Comparison of ENCODE assay signal across 16 cellular contexts in the genomic region with DNA sequence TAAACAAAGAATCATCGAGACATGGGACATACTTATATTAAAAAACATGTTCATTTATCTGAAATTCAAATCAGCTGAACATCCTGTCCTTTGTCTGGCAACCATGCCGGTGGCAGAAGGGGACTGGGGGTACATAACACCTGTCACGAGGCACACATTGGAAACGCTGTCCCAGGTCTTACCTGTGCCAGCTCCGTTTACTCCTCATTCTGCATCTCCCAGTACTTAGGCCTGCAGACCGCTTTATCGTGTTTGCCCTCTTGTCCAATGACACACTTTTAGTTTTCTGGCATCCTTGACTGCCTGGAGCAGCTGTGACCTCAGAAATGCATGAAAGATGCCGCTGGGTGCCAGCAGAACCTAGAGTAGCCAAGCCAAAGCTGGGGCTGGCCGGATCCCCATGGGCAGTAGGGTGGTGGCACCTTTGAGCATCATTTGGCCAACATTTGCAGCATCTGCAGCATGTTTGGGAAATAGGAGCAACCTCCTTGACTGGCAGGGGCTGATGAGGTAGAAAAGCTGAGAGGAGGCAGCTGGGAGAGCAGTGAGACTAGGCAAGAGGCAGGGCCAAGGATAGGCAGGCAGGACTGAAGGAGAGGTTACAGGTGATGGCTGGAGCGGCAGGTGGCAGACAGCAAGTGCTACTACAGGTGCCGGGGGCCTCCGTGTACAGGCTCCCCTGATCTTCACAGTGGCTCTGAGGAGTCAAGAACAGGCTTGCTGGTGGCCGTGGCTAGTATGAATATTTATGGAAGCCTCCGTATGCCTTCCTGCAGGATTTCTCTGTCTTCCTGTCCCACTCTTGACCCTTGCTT.
"Had no signal": no experiment of that assay in that cellular context is flagged by ENCODE, and none has a peak within 500 bp of the region (broad histone marks: within the 10 kb centered on the region; RNA-seq: fewer than 3 reads in every experiment).

No MANE protein-coding gene starts in this region.

- H3K27ac ChIP-seq: left ventricle myocardium inferior, spleen, upper lobe of left lung had no signal

- H3K4me3 Mint-ChIP-seq: activated CD4-positive, alpha-beta memory T cell treated with anti-CD3 and anti-CD28 coated beads for 36 hours; activated CD8-positive, alpha-beta memory T cell treated with anti-CD3 and anti-CD28 coated beads, Interleukin-2, amount 10 ng/mL, durations not matched to agents 7 days and 5 days; activated naive CD4-positive, alpha-beta T cell treated with anti-CD3 and anti-CD28 coated beads for 36 hours; natural killer cell; stimulated activated naive CD8-positive, alpha-beta T cell treated with anti-CD3 and anti-CD28 coated beads, Interleukin-15, amount 100 ng/mL, for 72 hours had no signal

- DNase-seq: activated CD4-positive, alpha-beta memory T cell treated with anti-CD3 and anti-CD28 coated beads for 36 hours; activated CD8-positive, alpha-beta memory T cell treated with anti-CD3 and anti-CD28 coated beads, Interleukin-2, amount 10 ng/mL, durations not matched to agents 7 days and 5 days; activated naive CD4-positive, alpha-beta T cell treated with anti-CD3 and anti-CD28 coated beads for 36 hours; activated T-cell treated with anti-CD3 and anti-CD28 coated beads, Interleukin-2, amount 50 U/mL, for 1 hour; erythroblast; hippocampal formation; left ventricle myocardium inferior; mesenchymal stem cell; natural killer cell; spleen; stimulated activated naive CD8-positive, alpha-beta T cell treated with anti-CD3 and anti-CD28 coated beads, Interleukin-15, amount 100 ng/mL, for 72 hours; T1000; upper lobe of left lung had no signal

- H3K9me3 Mint-ChIP-seq: activated CD4-positive, alpha-beta memory T cell treated with anti-CD3 and anti-CD28 coated beads for 36 hours; activated naive CD4-positive, alpha-beta T cell treated with anti-CD3 and anti-CD28 coated beads for 36 hours; activated T-helper 2 cell treated with anti-CD3 and anti-CD28 coated beads, Interferon-gamma antibody, Interleukin-2, Interleukin-4, amounts not matched to agents 10 μg/mL and 5 μg/mL and 100 μg/mL, durations not matched to agents 14 hours and 24 hours and 36 hours; natural killer cell; stimulated activated naive CD8-positive, alpha-beta T cell treated with anti-CD3 and anti-CD28 coated beads, Interleukin-15, amount 100 ng/mL, for 72 hours had no signal

- H3K36me3 Mint-ChIP-seq: activated CD4-positive, alpha-beta memory T cell treated with anti-CD3 and anti-CD28 coated beads for 36 hours; activated CD8-positive, alpha-beta memory T cell treated with anti-CD3 and anti-CD28 coated beads, Interleukin-2, amount 10 ng/mL, durations not matched to agents 7 days and 5 days; natural killer cell had no signal

- H3K4me1 Mint-ChIP-seq: activated CD8-positive, alpha-beta memory T cell treated with anti-CD3 and anti-CD28 coated beads, Interleukin-2, amount 10 ng/mL, durations not matched to agents 7 days and 5 days; natural killer cell; stimulated activated naive CD8-positive, alpha-beta T cell treated with anti-CD3 and anti-CD28 coated beads, Interleukin-15, amount 100 ng/mL, for 72 hours had no signal

- H3K9me3 ChIP-seq: left ventricle myocardium inferior, spleen, upper lobe of left lung had no signal

- H3K27me3 Mint-ChIP-seq: activated CD4-positive, alpha-beta memory T cell treated with anti-CD3 and anti-CD28 coated beads for 36 hours had no signal

- H3K27me3 ChIP-seq: dorsolateral prefrontal cortex, spleen, upper lobe of left lung had no signal

- H3K4me3 ChIP-seq: dorsolateral prefrontal cortex, left ventricle myocardium inferior, spleen, upper lobe of left lung had no signal

- ATAC-seq: activated CD8-positive, alpha-beta memory T cell treated with anti-CD3 and anti-CD28 coated beads, Interleukin-2, amount 10 ng/mL, durations not matched to agents 7 days and 5 days; natural killer cell; sciatic nerve; stimulated activated naive CD8-positive, alpha-beta T cell treated with anti-CD3 and anti-CD28 coated beads, Interleukin-15, amount 100 ng/mL, for 72 hours had no signal

- H3K27ac Mint-ChIP-seq: activated CD4-positive, alpha-beta memory T cell treated with anti-CD3 and anti-CD28 coated beads for 36 hours; activated CD8-positive, alpha-beta memory T cell treated with anti-CD3 and anti-CD28 coated beads, Interleukin-2, amount 10 ng/mL, durations not matched to agents 7 days and 5 days; activated naive CD4-positive, alpha-beta T cell treated with anti-CD3 and anti-CD28 coated beads for 36 hours; activated T-helper 2 cell treated with anti-CD3 and anti-CD28 coated beads, Interferon-gamma antibody, Interleukin-2, Interleukin-4, amounts not matched to agents 10 μg/mL and 5 μg/mL and 100 μg/mL, durations not matched to agents 14 hours and 24 hours and 36 hours; natural killer cell had no signal
